ENCODE assay signal across 8 cellular contexts in genomic region chr6:93721386-93722048, GRCh38.
DNase-seq lines count a peak whose midpoint lies in the region; TF ChIP-seq lines count a peak whose summit lies in the region.

No MANE protein-coding gene starts in this region.

- TF ChIP-seq POLR2A in suprapubic skin (IDR thresholded peaks at IDR 0.05): no peak
- no peak for TF ChIP-seq POLR2A in thyroid gland (IDR thresholded peaks at IDR 0.05)

- WGBS in suprapubic skin: 74% methylated on average over 3 of the region's 3 CpGs
- 78 to 81% methylated on average over 3 of the region's 3 CpGs for WGBS in thyroid gland, 2 donors

- DNase-seq in NCI-H1417 (lab: John Stamatoyannopoulos, UW): peak; percentile 11 to 55 (median 52)
- no peak for DNase-seq in NCI-H1417 treated with DMSO at 0.1 percent for 48 hours (lab: John Stamatoyannopoulos, UW)
- peak; percentile 6 for DNase-seq in NCI-H510A treated with DMSO at 0.1 percent for 48 hours (lab: John Stamatoyannopoulos, UW)
- DNase-seq in epithelial cell of esophagus (ENCODE audit: low read depth): peak; percentile 26
- DNase-seq in retina: peak; percentile 14
- DNase-seq in suprapubic skin (ENCODE audit: low spot score in 2 of 2): no peak
- DNase-seq in occipital lobe (lab: John Stamatoyannopoulos, UW): no peak
- DNase-seq in thyroid gland: no peak

- intact Hi-C loops in thyroid gland (cut with DNase I): no loop called here

- H3K4me3 ChIP-seq in epithelial cell of esophagus (ENCODE audit: low read length) (no peak overlapping the region), suprapubic skin (no peak overlapping the region), thyroid gland (replicated peaks in 1 of 3) (no peak overlapping the region)

- H3K27ac ChIP-seq in suprapubic skin (no peak overlapping the region), thyroid gland (no peak overlapping the region)

- TF ChIP-seq CTCF in epithelial cell of esophagus (IDR thresholded peaks at IDR 0.05; ENCODE audit: insufficient read depth, low read depth, low read length, missing control alignments): peak; percentile 53
- no peak for TF ChIP-seq CTCF in suprapubic skin (IDR thresholded peaks at IDR 0.05)
- no peak for TF ChIP-seq CTCF in thyroid gland (IDR thresholded peaks at IDR 0.05)

- H3K9me3 ChIP-seq in suprapubic skin: no peaks in the 10 kb centered on the region
- no peaks in the 10 kb centered on the region for H3K9me3 ChIP-seq in thyroid gland

- TF ChIP-seq EP300 in suprapubic skin (IDR thresholded peaks at IDR 0.05): no peak

- no peaks in the 10 kb centered on the region for H3K27me3 ChIP-seq in suprapubic skin
- H3K27me3 ChIP-seq in thyroid gland: no peaks in the 10 kb centered on the region

- H3K36me3 ChIP-seq in suprapubic skin (no peaks in the 10 kb centered on the region), thyroid gland (no peaks in the 10 kb centered on the region)

- H3K4me1 ChIP-seq in suprapubic skin: no peaks in the 10 kb centered on the region
- H3K4me1 ChIP-seq in thyroid gland: no peaks in the 10 kb centered on the region

Comparison
In these comparisons a context has a peak if more than half of its experiments do, and no peak if none do; other contexts are left out.
1. DNase-seq: peak in NCI-H1417 (3 of 3), NCI-H510A treated with DMSO at 0.1 percent for 48 hours (single experiment), epithelial cell of esophagus (single experiment) and retina (single experiment); none in NCI-H1417 treated with DMSO at 0.1 percent for 48 hours (single experiment), suprapubic skin (0 of 2), occipital lobe (single experiment) and thyroid gland (0 of 2).